ENCODE assay signal across 1 cellular context in the genomic region with DNA sequence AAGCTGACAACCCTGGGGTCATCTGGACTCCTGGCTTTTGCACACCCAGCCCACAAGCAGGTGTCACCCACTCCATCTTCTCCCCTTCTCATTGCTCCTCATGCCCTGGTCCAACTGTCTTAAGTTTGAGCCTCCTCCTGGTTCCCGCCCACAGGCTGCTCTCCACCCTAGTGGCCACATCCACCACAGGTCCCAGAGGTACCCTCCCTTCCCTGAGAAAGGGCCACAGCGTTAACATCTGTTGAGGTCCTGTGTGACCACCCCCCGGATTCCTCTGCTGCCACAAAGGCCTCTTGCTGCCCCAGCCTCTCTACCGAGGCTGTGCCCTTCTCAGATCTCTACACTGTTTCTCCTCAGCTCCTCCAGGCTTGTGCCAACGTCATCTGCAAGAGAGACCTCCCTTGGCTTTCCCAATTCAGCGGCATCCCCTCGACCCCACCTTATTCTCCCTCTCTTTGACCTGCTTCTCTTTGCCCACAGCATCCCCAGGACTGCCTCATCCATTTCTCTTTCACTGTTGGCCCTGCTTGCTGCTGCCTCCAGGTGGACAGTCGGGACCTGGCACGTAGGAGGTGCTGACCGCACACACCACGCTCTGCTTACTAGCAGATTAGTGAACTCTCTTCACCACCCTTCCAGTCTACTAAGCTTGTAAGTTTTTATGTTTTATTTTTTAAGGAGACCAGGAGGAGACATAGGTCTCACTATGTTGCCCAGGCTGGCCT.
TF ChIP-seq lines count a peak whose summit lies in the region.

No MANE protein-coding gene starts in this region.

TF ChIP-seq in endothelial cell of umbilical vein, 7 proteins besides CTCF, POLR2A, EP300 and RAD21:
- TF ChIP-seq, protein P1, sequence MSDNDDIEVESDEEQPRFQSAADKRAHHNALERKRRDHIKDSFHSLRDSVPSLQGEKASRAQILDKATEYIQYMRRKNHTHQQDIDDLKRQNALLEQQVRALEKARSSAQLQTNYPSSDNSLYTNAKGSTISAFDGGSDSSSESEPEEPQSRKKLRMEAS (IDR thresholded peaks at IDR 0.05; ENCODE audit: insufficient read depth, insufficient read length), result no peak
- TF ChIP-seq GATA2 (IDR thresholded peaks at IDR 0.05; ENCODE audit: insufficient read depth, insufficient read length, low read depth, low read length), result no peak
- TF ChIP-seq POLR2AphosphoS5 (IDR thresholded peaks at IDR 0.05; ENCODE audit: insufficient read depth, low read depth, low read length), result no peak
- TF ChIP-seq FOS (IDR thresholded peaks at IDR 0.05; ENCODE audit: borderline replicate concordance, insufficient read depth, low read length), result no peak
- no peak for TF ChIP-seq EZH2 (IDR thresholded peaks at IDR 0.05; ENCODE audit: borderline replicate concordance, low read depth, low read length, severe bottlenecking)
- no peak for TF ChIP-seq MYC (IDR thresholded peaks at IDR 0.05; ENCODE audit: low read depth, low read length)
- no peak for TF ChIP-seq JUN (IDR thresholded peaks at IDR 0.05; ENCODE audit: borderline replicate concordance, insufficient read depth, insufficient read length, low read depth)
